ENCODE assay signal across 8 cellular contexts in genomic region chr10:43417950-43418768, GRCh38. TPM values are rescaled to one million over a fixed set of nuclear protein-coding genes. Genes with fewer than 3 reads are reported as not detected.
DNase-seq lines count a peak whose midpoint lies in the region; ATAC-seq and TF ChIP-seq lines count a peak whose summit lies in the region.

No MANE protein-coding gene starts in this region.

- H3K9me3 ChIP-seq in ascending aorta, result no peaks in the 10 kb centered on the region

- TF ChIP-seq CTCF in GM13976 (IDR thresholded peaks at IDR 0.05; ENCODE audit: borderline replicate concordance, control extremely low read depth, extremely low read depth, insufficient read depth, missing control alignments) (no peak), natural killer cell (IDR thresholded peaks at IDR 0.05) (no peak), ascending aorta (IDR thresholded peaks at IDR 0.05) (no peak)

- H3K36me3 ChIP-seq in ascending aorta, result no peaks in the 10 kb centered on the region

- H3K27me3 ChIP-seq in ascending aorta, result no peaks in the 10 kb centered on the region

- intact Hi-C loops in natural killer cell (cut with micrococcal nuclease) (no loop called here), ascending aorta (cut with DNase I) (no loop called here)

- DNase-seq in GM13976 (ENCODE audit: low spot score), result peak; percentile 77
- DNase-seq in activated CD4-positive, alpha-beta T cell treated with anti-CD3 and anti-CD28 coated beads, Interleukin-2, amount 50 U/mL, for 1 hour, result peak; percentile 17
- DNase-seq in natural killer cell, result peak; percentile 37
- no peak for DNase-seq in ascending aorta (ENCODE audit: low spot score in 2 of 2)
- DNase-seq in retina, result no peak
- DNase-seq in GOT3 (lab: John Stamatoyannopoulos, UW), result no peak

- H3K27ac ChIP-seq in ascending aorta, result no peak overlapping the region

- H3K27ac Mint-ChIP-seq in natural killer cell, result peak overlapping the region; percentile 91 to 94

- peaks cover 0 to 12% of the 10 kb centered on the region in 2 donors for H3K4me1 ChIP-seq in ascending aorta

- ATAC-seq in HG03520 (IDR thresholded peaks at IDR 0.05; ENCODE audit: unreplicated experiment), result peak; percentile 39
- peak; percentile 39 to 75 (median 44) for ATAC-seq in natural killer cell
- ATAC-seq in GM18498 (IDR thresholded peaks at IDR 0.05; ENCODE audit: unreplicated experiment), result no peak

- no peak overlapping the region for H3K4me3 ChIP-seq in ascending aorta

- in situ Hi-C loops in GM13976 (cut with MboI; ENCODE audit: low sequenced_read_pairs, unreplicated experiment), result no loop called here

- H3K4me3 Mint-ChIP-seq in natural killer cell, result peak overlapping the region; percentile 70

- peaks cover 35 to 41% of the 10 kb centered on the region in 2 donors for H3K4me1 Mint-ChIP-seq in natural killer cell

- H3K36me3 Mint-ChIP-seq in natural killer cell, result no peaks in the 10 kb centered on the region

- H3K27me3 Mint-ChIP-seq in natural killer cell (ENCODE audit: low read depth in 2 of 2), result no peaks in the 10 kb centered on the region

- no peaks in the 10 kb centered on the region for H3K9me3 Mint-ChIP-seq in natural killer cell

RNA-seq across cellular contexts. Expression of gene HNRNPF, which starts 9.2 kb away (rescaled TPM):
- 100 to 1,000 TPM; 122 to 160 (median 125) TPM for total RNA-seq in natural killer cell
- 101 TPM for total RNA-seq in ascending aorta

RNA-seq across cellular contexts. Expression of gene ZNF487, which starts 18.8 kb away (rescaled TPM):
- total RNA-seq in natural killer cell, result 10 to 100 TPM; 19.1 to 30.8 (median 22.8) TPM
- 3.9 TPM for total RNA-seq in ascending aorta

RNA-seq across cellular contexts. Expression of gene FXYD4, which starts 46.7 kb away (rescaled TPM):
- total RNA-seq in natural killer cell (not detected), ascending aorta (not detected)

Comparison
In these comparisons a context has a peak if more than half of its experiments do, and no peak if none do; other contexts are left out.
1. DNase-seq: peak in GM13976 (single experiment), activated CD4-positive, alpha-beta T cell treated with anti-CD3 and anti-CD28 coated beads, Interleukin-2, amount 50 U/mL, for 1 hour (single experiment) and natural killer cell (single experiment); none in ascending aorta (0 of 2), retina (single experiment) and GOT3 (single experiment).